Comparison of ENCODE assay signal across 22 cellular contexts in the genomic region with DNA sequence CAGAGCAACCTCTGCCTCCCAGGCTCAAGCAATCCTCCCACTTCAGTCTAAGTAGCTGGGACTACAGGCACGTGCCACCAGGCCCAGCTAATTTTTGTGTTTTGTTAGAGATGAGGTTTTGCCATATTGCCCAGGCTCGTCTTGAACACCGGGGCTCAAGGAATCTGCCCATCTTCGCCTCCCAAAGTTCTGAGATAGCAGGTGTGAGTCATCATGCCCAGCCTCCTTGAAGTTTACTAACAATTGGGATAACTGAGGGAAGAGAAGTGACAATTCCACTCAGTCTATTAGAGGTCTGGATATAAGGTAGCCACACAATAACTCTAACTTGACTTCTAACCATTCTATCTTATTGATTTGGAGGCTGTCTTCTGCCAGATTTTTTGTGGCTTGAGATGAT. TPM values are rescaled to one million over a fixed set of nuclear protein-coding genes. Genes with fewer than 3 reads are reported as not detected.
DNase-seq lines count a peak whose midpoint lies in the region; ATAC-seq, FAIRE-seq and TF ChIP-seq lines count a peak whose summit lies in the region.
"Had no signal": no experiment of that assay in that cellular context is flagged by ENCODE, and none has a peak within 500 bp of the region (broad histone marks: within the 10 kb centered on the region; RNA-seq: fewer than 3 reads in every experiment).

No MANE protein-coding gene starts in this region.

- TF ChIP-seq POLR2A in HCT116 (IDR thresholded peaks at IDR 0.05; ENCODE audit: borderline replicate concordance, extremely low read depth, insufficient read depth, insufficient read length) = no peak
- no peak for TF ChIP-seq POLR2A in GM18505 (IDR thresholded peaks at IDR 0.05; ENCODE audit: borderline replicate concordance, extremely low read depth, insufficient read depth, insufficient read length)

- peak; percentile 78 for FAIRE-seq in urothelium cell line (lab: Jason Lieb, UNC)
- FAIRE-seq in GM19239 (lab: Jason Lieb, UNC) = no peak
- FAIRE-seq: H1, HepG2 had no signal

- peak overlapping the region; percentile 10 for H3K27ac Mint-ChIP-seq in endodermal cell
- H3K27ac Mint-ChIP-seq: CD4-positive, alpha-beta T cell; HFFc6 had no signal

- no peak for DNase-seq in HCT116 (ENCODE audit: low read depth, low spot score)
- no peak for DNase-seq in RWPE1 (ENCODE audit: low spot score)
- DNase-seq in endodermal cell = peak; percentile 32
- DNase-seq in urothelium cell line (ENCODE audit: low spot score) = no peak
- DNase-seq in GM19239 (ENCODE audit: insufficient read length, low spot score) = no peak
- no peak for DNase-seq in HAP-1 (ENCODE audit: low spot score in 2 of 2)
- DNase-seq: BE2C; CD4-positive, alpha-beta T cell; COR-L47; DMS79; HFFc6; KG1; NCI-H1092 treated with DMSO at 0.1 percent for 48 hours; NCI-H1436 treated with DMSO at 0.1 percent for 48 hours; NCI-H1930; NCI-H2227 treated with DMSO at 0.1 percent for 48 hours; NCI-H510A treated with DMSO at 0.1 percent for 48 hours; NCI-H748 treated with DMSO at 0.1 percent for 48 hours had no signal

- no peaks in the 10 kb centered on the region for H4K20me1 ChIP-seq in HCT116 (ENCODE audit: insufficient read depth)

- 92 to 100% methylated on average over 3 to 4 of the region's 4 CpGs for WGBS in endodermal cell (ENCODE audit: insufficient coverage in 1 of 2, insufficient read length in 1 of 2), 2 experiments

- RAD21 ChIA-PET in HCT116 (lab: Charles Lee; ENCODE audit: low non-redundant PET in 1 of 2, low total read pairs in 2 of 2, uncharacterized antibody in 2 of 2, unreplicated experiment in 2 of 2) = no interaction called here

- H3K9me3 Mint-ChIP-seq in endodermal cell = no peaks in the 10 kb centered on the region
- H3K9me3 Mint-ChIP-seq: CD4-positive, alpha-beta T cell; HFFc6 had no signal

- no peaks in the 10 kb centered on the region for H3K4me1 Mint-ChIP-seq in endodermal cell

- H3K36me3 Mint-ChIP-seq in endodermal cell (ENCODE audit: low read depth) = peaks cover 32% of the 10 kb centered on the region

- no TSS peak for BruUV-seq in HCT116 (replicated peaks; lab: Mats Ljungman, UMichigan)

- no peaks in the 10 kb centered on the region for H3K27me3 Mint-ChIP-seq in endodermal cell (ENCODE audit: insufficient read depth)
- H3K27me3 Mint-ChIP-seq: CD4-positive, alpha-beta T cell had no signal

- H3K36me3 ChIP-seq in HCT116 (ENCODE audit: control insufficient read depth in 1 of 2, insufficient read depth in 2 of 2, low read length in 2 of 2) (peaks cover 8 to 14% of the 10 kb centered on the region in 2 experiments), endodermal cell (ENCODE audit: control insufficient read depth, insufficient read depth, low read length) (peaks cover 23% of the 10 kb centered on the region), HAP-1 (replicated peaks) (peaks cover 15% of the 10 kb centered on the region; the same call in 1 of the 2 replicates)

- peak overlapping the region; percentile 65; the same call in 1 of the 2 replicates for H3K4me2 ChIP-seq in HCT116 (ENCODE audit: low read length)

- H3K9ac ChIP-seq in HCT116 (ENCODE audit: low read length) (no peak overlapping the region; the same call in 1 of the 2 replicates), endodermal cell (ENCODE audit: extremely low read depth, low read length, poor library complexity, severe bottlenecking) (no peak overlapping the region)

- in situ Hi-C loops in HAP-1 (cut with MboI; ENCODE audit: low sequenced_read_pairs) = no loop called here

- no peak for ATAC-seq in HCT116
- no peak for ATAC-seq in GM18505 (IDR thresholded peaks at IDR 0.05; ENCODE audit: unreplicated experiment)
- ATAC-seq: HepG2, SK-N-SH treated with all-trans-retinoic acid at 6 μM for 48 hours had no signal

- intact Hi-C loops in HCT116 (cut with micrococcal nuclease) = no loop called here

- no peak overlapping the region for H3K4me3 Mint-ChIP-seq in endodermal cell
- H3K4me3 Mint-ChIP-seq: CD4-positive, alpha-beta T cell; HFFc6 had no signal

- TF ChIP-seq CTCF in HCT116 (IDR thresholded peaks at IDR 0.05 in 2 of 3, conservative IDR thresholded peaks at IDR 0.05 in 1 of 3; ENCODE audit: borderline replicate concordance in 1 of 3, insufficient read depth in 1 of 3, low read depth in 2 of 3, low read length in 2 of 3) (no peak), RWPE1 (conservative IDR thresholded peaks at IDR 0.05; ENCODE audit: low read depth) (no peak), endodermal cell (conservative IDR thresholded peaks at IDR 0.05) (no peak)

- H3K27me3 ChIP-seq in HCT116 (ENCODE audit: insufficient read depth, low read length) (no peaks in the 10 kb centered on the region), endodermal cell (ENCODE audit: control insufficient read depth, insufficient read depth, low read length, poor library complexity, severe bottlenecking) (no peaks in the 10 kb centered on the region), HAP-1 (ENCODE audit: low read depth) (no peaks in the 10 kb centered on the region)
- H3K27me3 ChIP-seq: BE2C had no signal

- H3K4me3 ChIP-seq in HCT116 (replicated peaks in 1 of 2; ENCODE audit: low read depth in 1 of 2, low read length in 2 of 2) = no peak overlapping the region
- no peak overlapping the region for H3K4me3 ChIP-seq in endodermal cell (ENCODE audit: low read length)
- H3K4me3 ChIP-seq in HAP-1 = no peak overlapping the region

- no peak for TF ChIP-seq RAD21 in HCT116 (IDR thresholded peaks at IDR 0.05; ENCODE audit: low read depth)

- POLR2A ChIA-PET in HCT116 (lab: Charles Lee) (no interaction called here), RWPE1 (lab: Yijun Ruan, JAX; ENCODE audit: low non-redundant PET) (no interaction called here)

- H3K27ac ChIP-seq in HCT116 (ENCODE audit: low read depth, low read length) (no peak overlapping the region), RWPE1 (peak overlapping the region; percentile 48), endodermal cell (ENCODE audit: low read depth, low read length) (no peak overlapping the region)

- H3K4me1 ChIP-seq in HCT116 (ENCODE audit: control insufficient read depth in 1 of 2, insufficient read depth in 2 of 2, low read length in 2 of 2) (peaks cover 23 to 49% of the 10 kb centered on the region in 2 experiments), endodermal cell (ENCODE audit: control insufficient read depth, insufficient read depth, low read length) (no peaks in the 10 kb centered on the region), HAP-1 (no peaks in the 10 kb centered on the region)
- H3K4me1 ChIP-seq: BE2C had no signal

- no peaks in the 10 kb centered on the region for H3K9me2 ChIP-seq in HCT116 (ENCODE audit: insufficient read depth)

- CTCF ChIA-PET in HCT116 (lab: Charles Lee) = no interaction called here
- CTCF ChIA-PET in RWPE1 (lab: Yijun Ruan, JAX) = interaction anchor here (0.7 to 0.8 kb wide), 2 partner anchors 13 to 168 kb away, joined by 3 to 6 read pairs; no protein-coding TSS in a partner anchor

- H3K79me2 ChIP-seq in HCT116 (ENCODE audit: insufficient read depth, low read length) = peaks cover 11% of the 10 kb centered on the region; the same call in 1 of the 2 replicates

- H2AFZ ChIP-seq in HCT116 (ENCODE audit: low read depth, low read length, poor library complexity, severe bottlenecking) = no peak overlapping the region

- H3K9me3 ChIP-seq in HCT116 (ENCODE audit: control insufficient read depth in 1 of 2, insufficient read depth in 1 of 2, low read depth in 1 of 2, low read length in 2 of 2) = no peaks in the 10 kb centered on the region
- no peaks in the 10 kb centered on the region for H3K9me3 ChIP-seq in endodermal cell (ENCODE audit: control insufficient read depth, low read length)
- no peaks in the 10 kb centered on the region for H3K9me3 ChIP-seq in HAP-1
- H3K9me3 ChIP-seq: BE2C had no signal

TF ChIP-seq in HCT116, 20 proteins besides CTCF, POLR2A, EP300 and RAD21:
- TF ChIP-seq ATF3 (IDR thresholded peaks at IDR 0.05) = no peak
- TF ChIP-seq TCF7L2 (IDR thresholded peaks at IDR 0.05; ENCODE audit: borderline replicate concordance, extremely low read depth, insufficient read depth, insufficient read length) = no peak
- TF ChIP-seq FOSL1 (IDR thresholded peaks at IDR 0.05; ENCODE audit: low read depth) = no peak
- TF ChIP-seq ZFX (IDR thresholded peaks at IDR 0.05) = no peak
- TF ChIP-seq SP1 (IDR thresholded peaks at IDR 0.05; ENCODE audit: low read depth) = no peak
- no peak for TF ChIP-seq ELF1 (IDR thresholded peaks at IDR 0.05; ENCODE audit: borderline replicate concordance, low read depth)
- TF ChIP-seq EGR1 (IDR thresholded peaks at IDR 0.05; ENCODE audit: low read depth) = no peak
- TF ChIP-seq CBX3 (IDR thresholded peaks at IDR 0.05; ENCODE audit: low read depth) = no peak
- TF ChIP-seq ZNF274 (IDR thresholded peaks at IDR 0.05; ENCODE audit: low read depth, low read length) = no peak
TF ChIP-seq in HCT116: peak in this region for 0.

RNA-seq across cellular contexts. Expression of gene RCC1, which starts 6.3 kb away (rescaled TPM):
- 124 TPM for total RNA-seq in HCT116 (2021; ENCODE audit: unreplicated experiment)
- 113 and 117 TPM in 2 replicates for polyA plus RNA-seq in HCT116 (2012)
- 10 to 100 TPM; 55.4 to 65.3 TPM for total RNA-seq in endodermal cell
- 48.1 TPM for polyA plus RNA-seq in endodermal cell (2013, experiment 1 of 2)
- 45.8 TPM for polyA plus RNA-seq in endodermal cell (2013, experiment 2 of 2)

RNA-seq across cellular contexts. Expression of gene TRNAU1AP, which starts 53.3 kb away (rescaled TPM):
- total RNA-seq in HCT116 (2021; ENCODE audit: unreplicated experiment) (29.7 TPM), endodermal cell (10 to 100 TPM; 49.6 to 53.7 TPM)
- 21.9 and 25.3 TPM in 2 replicates for polyA plus RNA-seq in HCT116 (2012)
- 31.5 TPM for polyA plus RNA-seq in endodermal cell (2013, experiment 1 of 2)
- 27.0 TPM for polyA plus RNA-seq in endodermal cell (2013, experiment 2 of 2)
